Comparison of ENCODE assay signal across 8 cellular contexts in genomic region chr10:70672165-70672992, GRCh38. TPM values are rescaled to one million over a fixed set of nuclear protein-coding genes. Genes with fewer than 3 reads are reported as not detected.
A peak's percentile ranks its signal among the peaks of the same experiment; 100 is the strongest.
DNase-seq lines count a peak whose midpoint lies in the region; ATAC-seq, FAIRE-seq and TF ChIP-seq lines count a peak whose summit lies in the region.

Gene ADAMTS14, plus strand, starts transcription at chr10:70672506. Its CDS starts 297 bp downstream, at chr10:70672803.

- CTCF ChIA-PET in Panc1 (lab: Charles Lee): no interaction called here

- H3K79me2 ChIP-seq in keratinocyte (ENCODE audit: control insufficient read depth, insufficient read depth, low read length): no peaks in the 10 kb centered on the region

- H4K20me1 ChIP-seq in keratinocyte (ENCODE audit: control insufficient read depth, extremely low read depth, insufficient read depth, low read length): no peaks in the 10 kb centered on the region

- H3K9ac ChIP-seq in keratinocyte (ENCODE audit: control insufficient read depth, extremely low read depth, insufficient read depth, low read length): peak within 1 kb of the TSS; percentile 13

- peak within 1 kb of the TSS; percentile 63 for H3K4me2 ChIP-seq in keratinocyte (ENCODE audit: control insufficient read depth, extremely low read depth, insufficient read depth, low read depth, low read length)

- dilution Hi-C loops in keratinocyte (cut with MboI; ENCODE audit: extremely low pct_ligation_motif_present, low sequenced_read_pairs): no loop called here

- H2AFZ ChIP-seq in keratinocyte (ENCODE audit: control insufficient read depth, low read length): no peak within 1 kb of the TSS

- in situ Hi-C loops in Panc1 (cut with HindIII; ENCODE audit: low pct_unique_long_range_greater_than_20kb, low sequenced_read_pairs): no loop called here
- in situ Hi-C loops in G401 (cut with HindIII; ENCODE audit: low sequenced_read_pairs): no loop called here

- DNase-seq in NCI-H345 (lab: John Stamatoyannopoulos, UW) (peak; percentile 40), NCI-H345 treated with DMSO at 0.1 percent for 48 hours (lab: John Stamatoyannopoulos, UW; ENCODE audit: unreplicated experiment) (no peak), Panc1 (ENCODE audit: low read depth, low spot score) (no peak), breast epithelium (ENCODE audit: low spot score in 2 of 2) (no peak), keratinocyte (ENCODE audit: low read depth, low spot score) (no peak), spleen (peak; percentile 73), G401 (ENCODE audit: low spot score) (no peak)
- no peak for DNase-seq in stimulated activated CD4-positive, alpha-beta T cell treated with anti-CD3 and anti-CD28 coated beads, Interleukin-1b, Interleukin-23, amount 100 ng/mL, for 48 hours

- TF ChIP-seq POLR2A in breast epithelium (IDR thresholded peaks at IDR 0.05) (no peak), spleen (IDR thresholded peaks at IDR 0.05) (no peak)

- WGBS in spleen, 5 donors: 2 to 4% (median 3%) methylated on average over 36 to 99 of the region's 99 CpGs

- H3K36me3 ChIP-seq in Panc1 (ENCODE audit: control insufficient read depth, insufficient read depth, low read length) (no peaks in the 10 kb centered on the region), breast epithelium (no peaks in the 10 kb centered on the region), keratinocyte (ENCODE audit: control insufficient read depth in 2 of 2, extremely low read depth in 1 of 2, insufficient read depth in 2 of 2, low read length in 2 of 2) (no peaks in the 10 kb centered on the region), spleen (no peaks in the 10 kb centered on the region)

- no peaks in the 10 kb centered on the region for H3K9me3 ChIP-seq in Panc1 (ENCODE audit: control insufficient read depth, insufficient read depth, low read depth, low read length)
- H3K9me3 ChIP-seq in breast epithelium: no peaks in the 10 kb centered on the region
- H3K9me3 ChIP-seq in keratinocyte (ENCODE audit: control insufficient read depth, low read depth, low read length): no peaks in the 10 kb centered on the region
- H3K9me3 ChIP-seq in spleen: peaks cover 0 to 4% (median 0%) of the 10 kb centered on the region in 8 donors

- BruUV-seq in Panc1 (replicated peaks; lab: Mats Ljungman, UMichigan): no TSS peak

- FAIRE-seq in keratinocyte (lab: Jason Lieb, UNC): no peak

- peaks cover 19% of the 10 kb centered on the region for H3K27me3 ChIP-seq in Panc1 (ENCODE audit: control insufficient read depth, insufficient read depth, low read length)
- H3K27me3 ChIP-seq in breast epithelium: peaks cover 6 to 18% of the 10 kb centered on the region in 2 donors
- peaks cover 83% of the 10 kb centered on the region for H3K27me3 ChIP-seq in keratinocyte (ENCODE audit: control insufficient read depth, extremely low read depth, insufficient read depth, low read length)
- H3K27me3 ChIP-seq in spleen (replicated peaks in 1 of 7): peaks cover 0 to 59% (median 23%) of the 10 kb centered on the region in 7 donors

- no peaks in the 10 kb centered on the region for H3K4me1 ChIP-seq in Panc1 (ENCODE audit: control insufficient read depth, insufficient read depth, low read length)
- H3K4me1 ChIP-seq in breast epithelium: no peaks in the 10 kb centered on the region
- peaks cover 26% of the 10 kb centered on the region for H3K4me1 ChIP-seq in keratinocyte (ENCODE audit: control insufficient read depth, extremely low read depth, insufficient read depth, low read length)
- H3K4me1 ChIP-seq in spleen: peaks cover 0 to 24% (median 10%) of the 10 kb centered on the region in 6 donors

- H3K27ac ChIP-seq in Panc1 (ENCODE audit: low read length): no peak within 1 kb of the TSS
- no peak within 1 kb of the TSS for H3K27ac ChIP-seq in breast epithelium
- H3K27ac ChIP-seq in keratinocyte (ENCODE audit: control insufficient read depth, insufficient read depth, low read length): no peak within 1 kb of the TSS
- H3K27ac ChIP-seq in spleen: no peak within 1 kb of the TSS

- intact Hi-C loops in Panc1 (cut with micrococcal nuclease; ENCODE audit: unreplicated experiment) (no loop called here), breast epithelium (cut with DNase I; ENCODE audit: low total_unique reads) (no loop called here), spleen (cut with DNase I; ENCODE audit: low total_unique reads) (no loop called here)

- no peaks in the 10 kb centered on the region for H3K9me1 ChIP-seq in keratinocyte (ENCODE audit: control insufficient read depth, extremely low read depth, insufficient read depth, low read length)

- ATAC-seq in Panc1: peak; percentile 75

- TF ChIP-seq CTCF in Panc1 (IDR thresholded peaks at IDR 0.05) (no peak), breast epithelium (IDR thresholded peaks at IDR 0.05) (no peak), keratinocyte (optimal IDR thresholded peaks at IDR 0.05 in 1 of 3, IDR thresholded peaks at IDR 0.05 in 1 of 3, conservative IDR thresholded peaks at IDR 0.05 in 1 of 3; ENCODE audit: extremely low read depth in 1 of 3, insufficient read depth in 2 of 3, low read length in 3 of 3) (no peak), spleen (IDR thresholded peaks at IDR 0.05 in 8 of 11, conservative IDR thresholded peaks at IDR 0.05 in 3 of 11) (no peak)

- POLR2A ChIA-PET in Panc1 (lab: Charles Lee): no interaction called here

- peak within 1 kb of the TSS; percentile 30 to 33 for H3K4me3 ChIP-seq in Panc1 (ENCODE audit: low read depth in 2 of 2, low read length in 2 of 2)
- peak within 1 kb of the TSS; percentile 27 to 66 (median 40) for H3K4me3 ChIP-seq in breast epithelium
- H3K4me3 ChIP-seq in keratinocyte (ENCODE audit: control insufficient read depth in 2 of 3, extremely low read depth in 1 of 3, insufficient read depth in 2 of 3, low read depth in 1 of 3, low read length in 3 of 3): peak within 1 kb of the TSS; percentile 38 to 42 (median 41)
- H3K4me3 ChIP-seq in spleen: peak within 1 kb of the TSS in 7 of 8 donors; percentile 14 to 66 (median 27)

RNA-seq across cellular contexts. Expression of gene ADAMTS14, which starts in this region (rescaled TPM):
- total RNA-seq in Panc1 (2021; ENCODE audit: unreplicated experiment) (0.67 TPM), breast epithelium (under 1 TPM; under 0.01 to 0.15 (median under 0.01) TPM), spleen (1 to 10 TPM in 1 of 7 donors, under 1 TPM in 6; 0.09 to 1.2 (median 0.46) TPM)
- polyA plus RNA-seq in Panc1 (2012; ENCODE audit: insufficient read length): 0.25 TPM
- polyA plus RNA-seq in keratinocyte (0.09 to 0.75 TPM (median 0.12 TPM) in 3 replicates), spleen (under 1 TPM; 0.26 to 0.39 (median 0.32) TPM)
- 0.30 TPM for polyA plus RNA-seq in keratinocyte (2011; ENCODE audit: low read depth)
- 0.11 and 0.17 TPM in 2 replicates for polyA plus RNA-seq in keratinocyte (2011; cell fraction: cytosol; rRNA removed)
- 2.6 and 3.6 TPM in 2 replicates for polyA plus RNA-seq in keratinocyte (2011; cell fraction: nucleus; rRNA removed)
- polyA plus RNA-seq in keratinocyte (2012; ENCODE audit: low replicate concordance): 0.16 and 0.66 TPM in 2 replicates
- polyA minus RNA-seq in keratinocyte: 0.43 to 0.53 TPM (median 0.45 TPM) in 3 replicates
- polyA minus RNA-seq in keratinocyte (2011; cell fraction: cytosol; rRNA and poly(A)+ RNA removed): not detected
- polyA minus RNA-seq in keratinocyte (2011; cell fraction: nucleus; rRNA and poly(A)+ RNA removed): 1.6 and 1.8 TPM in 2 replicates
- 0.03 TPM in 1 of 2 replicates, not detected in the other for total RNA-seq in G401 (2014; rRNA removed; shearing (Covaris generic))

Comparison
In these comparisons a context has a peak if more than half of its experiments do, and no peak if none do; other contexts are left out.
1. DNase-seq: peak in NCI-H345 (single experiment) and spleen (single experiment); none in NCI-H345 treated with DMSO at 0.1 percent for 48 hours (single experiment), Panc1 (single experiment), breast epithelium (0 of 2), keratinocyte (single experiment), stimulated activated CD4-positive, alpha-beta T cell treated with anti-CD3 and anti-CD28 coated beads, Interleukin-1b, Interleukin-23, amount 100 ng/mL, for 48 hours (single experiment) and G401 (single experiment).
2. Peak in ATAC-seq and H3K4me3 ChIP-seq in Panc1; RNA of the gene not detected or under 1 TPM.
3. Peak in every context shown above with its lines, with median percentiles within 50 percentile points of each other: H3K4me3 ChIP-seq.